9 cellular contexts compared by ENCODE assay signal in genomic region chr19:38655148-38655824, GRCh38. TPM values are rescaled to one million over a fixed set of nuclear protein-coding genes. Genes with fewer than 3 reads are reported as not detected.
DNase-seq lines count a peak whose midpoint lies in the region; ATAC-seq and TF ChIP-seq lines count a peak whose summit lies in the region.
"Had no signal": no experiment of that assay in that cellular context is flagged by ENCODE, and none has a peak within 500 bp of the region (broad histone marks: within the 10 kb centered on the region; RNA-seq: fewer than 3 reads in every experiment).

No MANE protein-coding gene starts in this region.

- H3K9me3 Mint-ChIP-seq in HFFc6 = no peaks in the 10 kb centered on the region
- H3K9me3 Mint-ChIP-seq in glutamatergic neuron (ENCODE audit: unreplicated experiment) = peaks cover 21% of the 10 kb centered on the region

- peak overlapping the region; percentile 15; the same call in 1 of the 2 replicates for H3K4me3 ChIP-seq in WI38 (ENCODE audit: low read depth, low read length)
- H3K4me3 ChIP-seq: K562 had no signal

- H3K4me3 Mint-ChIP-seq in HFFc6 (peak overlapping the region; percentile 68), glutamatergic neuron (ENCODE audit: unreplicated experiment) (peak overlapping the region; percentile 79)

- peaks cover 100% of the 10 kb centered on the region for H3K4me1 Mint-ChIP-seq in HFFc6 (ENCODE audit: low read depth)
- peaks cover 58% of the 10 kb centered on the region for H3K4me1 Mint-ChIP-seq in glutamatergic neuron (ENCODE audit: low read depth, unreplicated experiment)

- H3K27ac Mint-ChIP-seq in HFFc6 (peak overlapping the region; percentile 99), glutamatergic neuron (ENCODE audit: unreplicated experiment) (peak overlapping the region; percentile 98)

- TF ChIP-seq CTCF in HFFc6 (IDR thresholded peaks at IDR 0.05) = no peak
- TF ChIP-seq CTCF in WI38 (IDR thresholded peaks at IDR 0.05; ENCODE audit: low read depth, low read length) = no peak
- TF ChIP-seq CTCF in glutamatergic neuron (IDR thresholded peaks at IDR 0.05; ENCODE audit: partially characterized antibody, unreplicated experiment) = no peak

- no peak for ATAC-seq in esophagus mucosa
- ATAC-seq: K562 had no signal

- peaks cover 51% of the 10 kb centered on the region for H3K36me3 Mint-ChIP-seq in HFFc6 (ENCODE audit: low read depth)
- no peaks in the 10 kb centered on the region for H3K36me3 Mint-ChIP-seq in glutamatergic neuron (ENCODE audit: unreplicated experiment)

- peak; percentile 45 for DNase-seq in HFFc6
- DNase-seq in glutamatergic neuron = no peak
- peak; percentile 65 for DNase-seq in stimulated activated CD8-positive, alpha-beta memory T cell treated with anti-CD3 and anti-CD28 coated beads, Interleukin-4, amount 100 ng/mL, for 48 hours
- DNase-seq in HT-29 (ENCODE audit: low spot score) = no peak
- DNase-seq in amniotic stem cell (lab: John Stamatoyannopoulos, UW) = no peak
- DNase-seq in COLO668 (lab: John Stamatoyannopoulos, UW; ENCODE audit: unreplicated experiment) = no peak

- peaks cover 12% of the 10 kb centered on the region for H3K27me3 Mint-ChIP-seq in HFFc6 (ENCODE audit: insufficient read depth)
- H3K27me3 Mint-ChIP-seq in glutamatergic neuron (ENCODE audit: unreplicated experiment) = peaks cover 10% of the 10 kb centered on the region

RNA-seq across cellular contexts. Expression of gene ACTN4, which starts 7.8 kb away (rescaled TPM):
- total RNA-seq in HFFc6 (2021; fragmentation: NEBNext Ultra II Directional; extraction: Animal tissue kit (Norgen Biotek cat#: 25700)) = 1,000 to 10,000 TPM in 5 of 6 experiments, 100 to 1,000 TPM in 1; 972 to 1,299 (median 1,250) TPM
- total RNA-seq in glutamatergic neuron (ENCODE audit: unreplicated experiment) = 975 TPM
- total RNA-seq in HT-29 (2014; rRNA removed; shearing (Covaris generic)) = 1,009 and 1,083 TPM in 2 replicates
- 455 TPM for total RNA-seq in esophagus mucosa

RNA-seq across cellular contexts. Expression of gene EIF3K, which starts 36.3 kb away (rescaled TPM):
- total RNA-seq in HFFc6 (2021; fragmentation: NEBNext Ultra II Directional; extraction: Animal tissue kit (Norgen Biotek cat#: 25700)) = 100 to 1,000 TPM; 227 to 241 (median 238) TPM
- 247 TPM for total RNA-seq in glutamatergic neuron (ENCODE audit: unreplicated experiment)
- total RNA-seq in HT-29 (2014; rRNA removed; shearing (Covaris generic)) = 724 and 815 TPM in 2 replicates
- 304 TPM for total RNA-seq in esophagus mucosa

RNA-seq across cellular contexts. Expression of gene MAP4K1, which starts 37.5 kb away (rescaled TPM):
- under 1 TPM in 3 of 6 experiments, not detected in 3; 0.27 to 0.74 (median 0.28) TPM for total RNA-seq in HFFc6 (2021; fragmentation: NEBNext Ultra II Directional; extraction: Animal tissue kit (Norgen Biotek cat#: 25700))
- 6.3 TPM for total RNA-seq in glutamatergic neuron (ENCODE audit: unreplicated experiment)
- total RNA-seq in HT-29 (2014; rRNA removed; shearing (Covaris generic)) = 0.36 TPM in 1 of 2 replicates, not detected in the other
- total RNA-seq in esophagus mucosa = 3.4 TPM

Comparison
In these comparisons a context has a peak if more than half of its experiments do, and no peak if none do; other contexts are left out.
1. DNase-seq: peak in HFFc6 (single experiment) and stimulated activated CD8-positive, alpha-beta memory T cell treated with anti-CD3 and anti-CD28 coated beads, Interleukin-4, amount 100 ng/mL, for 48 hours (single experiment); none in glutamatergic neuron (single experiment), HT-29 (single experiment), amniotic stem cell (single experiment) and COLO668 (single experiment).